ENCODE assay signal across 11 cellular contexts in genomic region chr7:1040790-1041189, GRCh38. TPM values are rescaled to one million over a fixed set of nuclear protein-coding genes. Genes with fewer than 3 reads are reported as not detected.
A peak's percentile ranks its signal among the peaks of the same experiment; 100 is the strongest.
DNase-seq lines count a peak whose midpoint lies in the region; ATAC-seq and FAIRE-seq lines count a peak whose summit lies in the region.
"Had no signal": no experiment of that assay in that cellular context is flagged by ENCODE, and none has a peak within 500 bp of the region (broad histone marks: within the 10 kb centered on the region; RNA-seq: fewer than 3 reads in every experiment).

No MANE protein-coding gene starts in this region.

- peaks cover 23 to 26% (median 24%) of the 10 kb centered on the region in 3 donors for H3K27me3 Mint-ChIP-seq in immature natural killer cell (ENCODE audit: low read depth in 3 of 3)

- no peaks in the 10 kb centered on the region for H3K9me3 Mint-ChIP-seq in immature natural killer cell
- H3K9me3 Mint-ChIP-seq: activated T-cell treated with anti-CD3 and anti-CD28 coated beads, Interleukin-2, amount 50 U/mL, for 72 hours; stimulated activated effector memory CD8-positive, alpha-beta T cell treated with anti-CD3 and anti-CD28 coated beads, Interleukin-12 subunit alpha, Interleukin-12 subunit beta, amount 100 ng/mL, for 72 hours; T-helper 2 cell treated with Interferon-gamma antibody and Interleukin-4, amounts not matched to agents 5 μg/mL and 100 μg/mL, for 36 hours had no signal

- H3K4me1 Mint-ChIP-seq in immature natural killer cell, result peaks cover 40 to 49% of the 10 kb centered on the region in 2 donors

- no peak for FAIRE-seq in GM19239 (lab: Jason Lieb, UNC)

- no peak for ATAC-seq in HG03457 (IDR thresholded peaks at IDR 0.05; ENCODE audit: unreplicated experiment)
- ATAC-seq: activated T-cell treated with anti-CD3 and anti-CD28 coated beads, Interleukin-2, amount 50 U/mL, for 72 hours; stimulated activated effector memory CD8-positive, alpha-beta T cell treated with anti-CD3 and anti-CD28 coated beads, Interleukin-12 subunit alpha, Interleukin-12 subunit beta, amount 100 ng/mL, for 72 hours had no signal

- H3K27ac Mint-ChIP-seq in immature natural killer cell, result peak overlapping the region in 3 of 6 donors; percentile 34 to 84 (median 75)
- H3K27ac Mint-ChIP-seq: activated T-cell treated with anti-CD3 and anti-CD28 coated beads, Interleukin-2, amount 50 U/mL, for 72 hours; stimulated activated effector memory CD8-positive, alpha-beta T cell treated with anti-CD3 and anti-CD28 coated beads, Interleukin-12 subunit alpha, Interleukin-12 subunit beta, amount 100 ng/mL, for 72 hours; T-helper 2 cell treated with Interferon-gamma antibody and Interleukin-4, amounts not matched to agents 5 μg/mL and 100 μg/mL, for 36 hours had no signal

- no peaks in the 10 kb centered on the region for H3K36me3 Mint-ChIP-seq in immature natural killer cell

- peak overlapping the region in 2 of 5 donors; percentile 14 to 69 for H3K4me3 Mint-ChIP-seq in immature natural killer cell
- H3K4me3 Mint-ChIP-seq: T-helper 2 cell treated with Interferon-gamma antibody and Interleukin-4, amounts not matched to agents 5 μg/mL and 100 μg/mL, for 36 hours had no signal

- DNase-seq in GM04504 (ENCODE audit: low read depth) (peak; percentile 46), NCI-H82 treated with DMSO at 0.1 percent for 48 hours (lab: John Stamatoyannopoulos, UW; ENCODE audit: unreplicated experiment) (peak; percentile 16), fibroblast of peridontal ligament (ENCODE audit: extremely low read depth) (peak; percentile 60), skeletal muscle cell (ENCODE audit: low read depth) (peak; percentile 45), immature natural killer cell (no peak), GM19239 (ENCODE audit: insufficient read length, low spot score) (no peak), cardiac septum (ENCODE audit: low spot score) (no peak)
- DNase-seq: activated T-cell treated with anti-CD3 and anti-CD28 coated beads, Interleukin-2, amount 50 U/mL, for 72 hours had no signal

- no peak overlapping the region for H3K4me3 ChIP-seq in skeletal muscle cell (ENCODE audit: low read depth, low read length)

- intact Hi-C loops in cardiac septum (cut with DNase I), result no loop called here

RNA-seq across cellular contexts. Expression of gene GPR146, which starts 3.6 kb away (rescaled TPM):
- polyA plus RNA-seq in immature natural killer cell, result 1 to 10 TPM in 2 of 3 donors, not detected in 1; 1.1 to 1.9 TPM
- total RNA-seq in cardiac septum, result 12.6 TPM

RNA-seq across cellular contexts. Expression of gene GPER1, which starts 47.1 kb away (rescaled TPM):
- under 1 TPM in 2 of 3 donors, not detected in 1; 0.14 to 0.31 TPM for polyA plus RNA-seq in immature natural killer cell
- 2.9 TPM for total RNA-seq in cardiac septum

RNA-seq across cellular contexts. Expression of gene CYP2W1, which starts 57.8 kb away (rescaled TPM):
- polyA plus RNA-seq in immature natural killer cell, result not detected
- not detected for total RNA-seq in cardiac septum
- total RNA-seq: activated T-cell treated with anti-CD3 and anti-CD28 coated beads, Interleukin-2, amount 50 U/mL, for 72 hours had no signal

Comparison
In these comparisons a context has a peak if more than half of its experiments do, and no peak if none do; other contexts are left out.
1. DNase-seq: peak in GM04504 (single experiment), NCI-H82 treated with DMSO at 0.1 percent for 48 hours (single experiment), fibroblast of peridontal ligament (single experiment) and skeletal muscle cell (single experiment); none in immature natural killer cell (0 of 3), GM19239 (single experiment) and cardiac septum (single experiment).